17 cellular contexts compared by ENCODE assay signal in the genomic region with DNA sequence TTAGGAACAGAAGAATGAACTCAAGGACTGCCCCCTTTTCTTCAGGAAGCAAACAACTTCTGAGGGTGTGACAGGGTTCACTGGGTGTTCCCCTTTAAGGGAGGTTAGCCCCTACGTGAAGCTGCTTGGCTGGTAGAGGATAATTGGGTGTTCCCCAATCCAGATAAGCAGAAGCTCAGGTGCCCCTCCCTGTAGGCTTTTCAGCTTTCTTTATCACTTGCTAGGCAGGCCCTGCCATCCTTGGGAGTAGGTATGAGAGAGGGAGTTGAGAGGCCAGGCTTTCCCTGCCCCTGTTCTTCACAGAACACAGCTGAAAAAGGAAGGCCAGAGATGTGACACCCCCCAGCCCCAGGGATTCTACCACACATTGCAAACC. TPM values are rescaled to one million over a fixed set of nuclear protein-coding genes. Genes with fewer than 3 reads are reported as not detected.
DNase-seq lines count a peak whose midpoint lies in the region; ATAC-seq, FAIRE-seq and TF ChIP-seq lines count a peak whose summit lies in the region.
"Had no signal": no experiment of that assay in that cellular context is flagged by ENCODE, and none has a peak within 500 bp of the region (broad histone marks: within the 10 kb centered on the region; RNA-seq: fewer than 3 reads in every experiment).

No MANE protein-coding gene starts in this region.

- H3K36me3 ChIP-seq in IMR-90 (ENCODE audit: control insufficient read depth, insufficient read depth, low read length) (no peaks in the 10 kb centered on the region), astrocyte (ENCODE audit: insufficient read depth, low read length) (no peaks in the 10 kb centered on the region), smooth muscle cell (ENCODE audit: low read depth) (no peaks in the 10 kb centered on the region)
- no peaks in the 10 kb centered on the region for H3K36me3 ChIP-seq in CD4-positive, alpha-beta memory T cell (ENCODE audit: insufficient read depth, low read length)
- H3K36me3 ChIP-seq: gastrocnemius medialis, neural progenitor cell had no signal

- DNase-seq in IMR-90 (no peak), astrocyte (ENCODE audit: low read depth) (no peak), foreskin keratinocyte (peak in 1 of 2 donors; percentile 81), smooth muscle cell (lab: John Stamatoyannopoulos, UW; ENCODE audit: unreplicated experiment) (no peak), OCI-M2 (lab: John Stamatoyannopoulos, UW; ENCODE audit: unreplicated experiment) (no peak), HK-2 (ENCODE audit: unreplicated experiment) (no peak)
- no peak for DNase-seq in CD4-positive, alpha-beta memory T cell
- DNase-seq: activated CD4-positive, alpha-beta T cell treated with anti-CD3 and anti-CD28 coated beads for 4 hours; activated naive CD8-positive, alpha-beta T cell treated with anti-CD3 and anti-CD28 coated beads for 36 hours; body of pancreas; COR-L47; midbrain; NCI-H1436 treated with DMSO at 0.1 percent for 48 hours; testis had no signal

- intact Hi-C loops in IMR-90 (cut with micrococcal nuclease): loop anchor here (1.0 kb wide), 1 partner anchor 62 kb away; no protein-coding TSS in a partner anchor
- intact Hi-C loops in CD4-positive, alpha-beta memory T cell (cut with micrococcal nuclease): loop anchor here (10.0 kb wide), 1 partner anchor 88 kb away; the partner anchor contains the start of gene AMMECR1

- no peaks in the 10 kb centered on the region for H3K27me3 Mint-ChIP-seq in astrocyte (ENCODE audit: low read depth, unreplicated experiment)
- peaks cover 0 to 6% of the 10 kb centered on the region in 2 donors for H3K27me3 Mint-ChIP-seq in CD4-positive, alpha-beta memory T cell

- peak overlapping the region; percentile 22; the same call in 1 of the 2 replicates for H3K9ac ChIP-seq in IMR-90 (ENCODE audit: low read depth, low read length)
- peak overlapping the region; percentile 30 for H3K9ac ChIP-seq in astrocyte (ENCODE audit: low read length)
- H3K9ac ChIP-seq in smooth muscle cell (ENCODE audit: low read depth): peak overlapping the region; percentile 48
- H3K9ac ChIP-seq: neural progenitor cell had no signal

- H3F3A ChIP-seq in smooth muscle cell (ENCODE audit: low read depth): no peaks in the 10 kb centered on the region

- H4K8ac ChIP-seq in IMR-90 (ENCODE audit: low read depth in 2 of 2, low read length in 2 of 2): peak overlapping the region; percentile 27 to 81; a peak in 3 of 4 replicates

- H3K4me1 ChIP-seq in IMR-90 (ENCODE audit: control insufficient read depth, insufficient read depth, low read length) (peaks cover 6% of the 10 kb centered on the region), astrocyte (ENCODE audit: insufficient read depth, low read length) (peaks cover 22% of the 10 kb centered on the region), foreskin keratinocyte (peaks cover 23% of the 10 kb centered on the region), smooth muscle cell (ENCODE audit: low read depth) (peaks cover 4% of the 10 kb centered on the region)
- H3K4me1 ChIP-seq in CD4-positive, alpha-beta memory T cell (ENCODE audit: insufficient read depth, low read length): no peaks in the 10 kb centered on the region
- H3K4me1 ChIP-seq: body of pancreas, gastrocnemius medialis, neural progenitor cell had no signal

- peak overlapping the region; percentile 88 for H2BK120ac ChIP-seq in IMR-90 (ENCODE audit: low read depth, low read length)

- TF ChIP-seq CTCF in IMR-90 (conservative IDR thresholded peaks at IDR 0.05; ENCODE audit: low read depth, low read length): no peak
- no peak for TF ChIP-seq CTCF in astrocyte (IDR thresholded peaks at IDR 0.05; ENCODE audit: insufficient read depth, low read depth, low read length)
- TF ChIP-seq CTCF in foreskin keratinocyte (conservative IDR thresholded peaks at IDR 0.05): no peak
- TF ChIP-seq CTCF in smooth muscle cell (IDR thresholded peaks at IDR 0.05; ENCODE audit: borderline replicate concordance, insufficient read depth, poor library complexity, severe bottlenecking): no peak

- no peak overlapping the region for H3K4me2 ChIP-seq in IMR-90 (ENCODE audit: low read depth, low read length)
- H3K4me2 ChIP-seq in astrocyte (ENCODE audit: low read length): peak overlapping the region; percentile 48
- peak overlapping the region; percentile 35 for H3K4me2 ChIP-seq in smooth muscle cell
- H3K4me2 ChIP-seq: neural progenitor cell had no signal

- peaks cover 7% of the 10 kb centered on the region for H3K9me1 ChIP-seq in IMR-90 (ENCODE audit: insufficient read depth, low read length)

- peak overlapping the region; percentile 36; the same call in 1 of the 2 replicates for H3K56ac ChIP-seq in IMR-90 (ENCODE audit: extremely low read depth, insufficient read depth, low read length)

- H3K9me3 ChIP-seq in IMR-90 (ENCODE audit: control insufficient read depth, insufficient read depth, low read length): no peaks in the 10 kb centered on the region
- H3K9me3 ChIP-seq in astrocyte (ENCODE audit: insufficient read depth, low read depth, low read length): no peaks in the 10 kb centered on the region
- no peaks in the 10 kb centered on the region for H3K9me3 ChIP-seq in smooth muscle cell (replicated peaks; ENCODE audit: low read depth)
- H3K9me3 ChIP-seq in CD4-positive, alpha-beta memory T cell (ENCODE audit: control insufficient read depth in 1 of 2, low read length in 2 of 2): no peaks in the 10 kb centered on the region
- H3K9me3 ChIP-seq: body of pancreas, gastrocnemius medialis, testis had no signal

- H2BK20ac ChIP-seq in IMR-90 (ENCODE audit: low read depth, low read length): peak overlapping the region; percentile 90

- H2AFZ ChIP-seq in IMR-90 (replicated peaks; ENCODE audit: low read length, poor library complexity) (peak overlapping the region; percentile 91), astrocyte (ENCODE audit: low read depth, low read length) (peak overlapping the region; percentile 70), smooth muscle cell (ENCODE audit: low read depth) (no peak overlapping the region)
- H2AFZ ChIP-seq: neural progenitor cell had no signal

- H4K20me1 ChIP-seq in IMR-90 (ENCODE audit: insufficient read depth, low read length): no peaks in the 10 kb centered on the region
- H4K20me1 ChIP-seq in astrocyte (ENCODE audit: insufficient read depth, low read length): no peaks in the 10 kb centered on the region
- H4K20me1 ChIP-seq in smooth muscle cell (ENCODE audit: low read depth): no peaks in the 10 kb centered on the region

- ATAC-seq in IMR-90 (ENCODE audit: low read depth): peak; percentile 13; the same call in 1 of the 2 replicates
- peak; percentile 71 for ATAC-seq in foreskin keratinocyte
- ATAC-seq: body of pancreas had no signal

- BruUV-seq in IMR-90 (replicated peaks; lab: Mats Ljungman, UMichigan): no TSS peak

- H2BK15ac ChIP-seq in IMR-90 (ENCODE audit: low read depth, low read length): peak overlapping the region; percentile 91; the same call in 2 of the 3 replicates

- 0 out of 2 replicates have a peak overlapping the region, but pooled peaks have one; percentile 5 for H3K23ac ChIP-seq in IMR-90 (ENCODE audit: low read depth, low read length)

- H3K4me3 ChIP-seq in IMR-90 (ENCODE audit: insufficient read depth, low read depth, low read length): no peak overlapping the region
- H3K4me3 ChIP-seq in astrocyte (ENCODE audit: insufficient read depth, low read depth, low read length): no peak overlapping the region
- H3K4me3 ChIP-seq in smooth muscle cell: no peak overlapping the region
- H3K4me3 ChIP-seq in CD4-positive, alpha-beta memory T cell (ENCODE audit: low read length in 2 of 2): no peak overlapping the region
- H3K4me3 ChIP-seq: body of pancreas, coronary artery, gastrocnemius medialis, neural progenitor cell, testis had no signal

- in situ Hi-C loops in IMR-90 (cut with MboI; ENCODE audit: low sequenced_read_pairs): loop anchor here (25.0 kb wide), 2 partner anchors 491 to 691 kb away; no protein-coding TSS in a partner anchor

- H3K27me3 ChIP-seq in IMR-90 (ENCODE audit: control insufficient read depth, insufficient read depth, low read length) (no peaks in the 10 kb centered on the region; the same call in 1 of the 2 replicates), astrocyte (ENCODE audit: insufficient read depth, low read length) (no peaks in the 10 kb centered on the region), foreskin keratinocyte (no peaks in the 10 kb centered on the region), smooth muscle cell (ENCODE audit: low read depth) (no peaks in the 10 kb centered on the region)
- no peaks in the 10 kb centered on the region for H3K27me3 ChIP-seq in CD4-positive, alpha-beta memory T cell (ENCODE audit: insufficient read depth, low read length)
- H3K27me3 ChIP-seq: body of pancreas, neural progenitor cell, testis had no signal

- H2AK9ac ChIP-seq in IMR-90 (replicated peaks; ENCODE audit: low read depth, low read length, poor library complexity): peak overlapping the region; percentile 81

- POLR2A ChIA-PET in IMR-90 (lab: Charles Lee; ENCODE audit: unreplicated experiment): interaction anchor here (1.0 kb wide), 1 partner anchor 16 kb away, joined by 3 read pairs; no protein-coding TSS in a partner anchor
- POLR2A ChIA-PET in CD4-positive, alpha-beta memory T cell (lab: Charles Lee; ENCODE audit: partially characterized antibody): no interaction called here

- H4K91ac ChIP-seq in IMR-90 (ENCODE audit: insufficient read depth, low read depth, low read length): peak overlapping the region; percentile 94

- H2BK5ac ChIP-seq in IMR-90 (ENCODE audit: low read depth, low read length, poor library complexity, severe bottlenecking): peak overlapping the region; percentile 77

- no peaks in the 10 kb centered on the region for H3K9me3 Mint-ChIP-seq in astrocyte (ENCODE audit: unreplicated experiment)
- no peaks in the 10 kb centered on the region for H3K9me3 Mint-ChIP-seq in CD4-positive, alpha-beta memory T cell
- H3K9me3 Mint-ChIP-seq: activated naive CD8-positive, alpha-beta T cell treated with anti-CD3 and anti-CD28 coated beads for 36 hours; neural progenitor cell had no signal

- H3K4ac ChIP-seq in IMR-90 (ENCODE audit: low read depth, low read length): peak overlapping the region; percentile 88

- peaks cover 0 to 4% of the 10 kb centered on the region in 2 experiments; a peak in 1 of 4 replicates for H3K79me1 ChIP-seq in IMR-90 (ENCODE audit: low read depth in 1 of 2, low read length in 2 of 2)

- no peaks in the 10 kb centered on the region for H3K79me2 ChIP-seq in astrocyte (ENCODE audit: insufficient read depth, low read length)
- no peaks in the 10 kb centered on the region for H3K79me2 ChIP-seq in smooth muscle cell (ENCODE audit: low read depth)

- peak overlapping the region; percentile 37; the same call in 1 of the 2 replicates for H3K18ac ChIP-seq in IMR-90 (ENCODE audit: low read depth, low read length)

- TF ChIP-seq POLR2A in IMR-90 (IDR thresholded peaks at IDR 0.05; ENCODE audit: low read depth, low read length): no peak

- peak overlapping the region; percentile 4; the same call in 1 of the 2 replicates for H4K5ac ChIP-seq in IMR-90 (ENCODE audit: low read depth, low read length)

- H3K14ac ChIP-seq in IMR-90 (replicated peaks; ENCODE audit: low read depth, low read length): peak overlapping the region; percentile 88; the same call in 1 of the 2 replicates

- H3K4me3 Mint-ChIP-seq in astrocyte (ENCODE audit: unreplicated experiment): no peak overlapping the region
- no peak overlapping the region for H3K4me3 Mint-ChIP-seq in CD4-positive, alpha-beta memory T cell
- H3K4me3 Mint-ChIP-seq: activated naive CD8-positive, alpha-beta T cell treated with anti-CD3 and anti-CD28 coated beads for 36 hours; neural progenitor cell had no signal

- H3K36me3 Mint-ChIP-seq in astrocyte (ENCODE audit: low read depth, unreplicated experiment): no peaks in the 10 kb centered on the region
- no peaks in the 10 kb centered on the region for H3K36me3 Mint-ChIP-seq in CD4-positive, alpha-beta memory T cell
- H3K36me3 Mint-ChIP-seq: activated naive CD8-positive, alpha-beta T cell treated with anti-CD3 and anti-CD28 coated beads for 36 hours; neural progenitor cell had no signal

- FAIRE-seq in astrocyte (lab: Jason Lieb, UNC): no peak

- peaks cover 14% of the 10 kb centered on the region for H3K4me1 Mint-ChIP-seq in astrocyte (ENCODE audit: low read depth, unreplicated experiment)
- H3K4me1 Mint-ChIP-seq in CD4-positive, alpha-beta memory T cell: peaks cover 0 to 1% (median 0%) of the 10 kb centered on the region in 4 donors
- H3K4me1 Mint-ChIP-seq: activated naive CD8-positive, alpha-beta T cell treated with anti-CD3 and anti-CD28 coated beads for 36 hours had no signal

- peak overlapping the region; percentile 86 for H3K27ac Mint-ChIP-seq in astrocyte (ENCODE audit: unreplicated experiment)
- H3K27ac Mint-ChIP-seq in CD4-positive, alpha-beta memory T cell: no peak overlapping the region
- H3K27ac Mint-ChIP-seq: activated naive CD8-positive, alpha-beta T cell treated with anti-CD3 and anti-CD28 coated beads for 36 hours; neural progenitor cell had no signal

- peak overlapping the region; percentile 32 for H3K27ac ChIP-seq in IMR-90 (ENCODE audit: insufficient read depth, low read length)
- H3K27ac ChIP-seq in astrocyte (ENCODE audit: low read depth, low read length): peak overlapping the region; percentile 50
- peak overlapping the region; percentile 83 for H3K27ac ChIP-seq in foreskin keratinocyte
- H3K27ac ChIP-seq in smooth muscle cell (ENCODE audit: low read depth): peak overlapping the region; percentile 79
- no peak overlapping the region for H3K27ac ChIP-seq in CD4-positive, alpha-beta memory T cell (ENCODE audit: low read depth, low read length)
- H3K27ac ChIP-seq: body of pancreas, coronary artery, gastrocnemius medialis, neural progenitor cell, testis had no signal

- no CpG with 5 or more reads among the region's 1 CpG for WGBS in IMR-90 (ENCODE audit: extremely low coverage in 2 of 2, insufficient read length in 1 of 2), 2 experiments
- WGBS in smooth muscle cell (ENCODE audit: low lambda C conversion rate): 54% methylated on average over 1 of the region's 1 CpG

- H2AK5ac ChIP-seq in IMR-90 (ENCODE audit: low read depth, low read length): peak overlapping the region; percentile 90

- dilution Hi-C loops in IMR-90 (cut with HindIII; ENCODE audit: low sequenced_read_pairs, unreplicated experiment): no loop called here

- no peak for TF ChIP-seq RAD21 in IMR-90 (IDR thresholded peaks at IDR 0.05; ENCODE audit: low read length)

- CTCF ChIA-PET in IMR-90 (lab: Yijun Ruan, JAX): interaction anchor here (0.8 kb wide), 1 partner anchor 193 kb away, joined by 5 read pairs; no protein-coding TSS in a partner anchor
- CTCF ChIA-PET in CD4-positive, alpha-beta memory T cell (lab: Charles Lee; ENCODE audit: partially characterized antibody): interaction anchor here (0.8 to 5.3 kb wide), 9 partner anchors 9 to 256 kb away, joined by 3 to 56 read pairs (median 4); no protein-coding TSS in a partner anchor

RNA-seq across cellular contexts. Expression of gene RTL9, which starts 44.2 kb away (rescaled TPM):
- total RNA-seq in IMR-90 (2012; rRNA removed) (0.56 and 0.90 TPM in 2 replicates), astrocyte (0.91 and 0.94 TPM in 2 replicates), foreskin keratinocyte (0.07 and 0.11 TPM in 2 replicates), smooth muscle cell (0.18 and 0.49 TPM in 2 replicates)
- polyA plus RNA-seq in IMR-90 (2012; rRNA removed) (0.26 and 0.30 TPM in 2 replicates), foreskin keratinocyte (0.03 TPM in 2 replicates), smooth muscle cell (0.21 TPM in 1 of 2 replicates, not detected in the other)
- polyA plus RNA-seq in IMR-90 (2012; cell fraction: cytosol; rRNA removed): 0.13 and 0.15 TPM in 2 replicates
- polyA plus RNA-seq in IMR-90 (2012; cell fraction: nucleus; rRNA removed; ENCODE audit: low replicate concordance): 0.29 and 0.42 TPM in 2 replicates
- not detected for total RNA-seq in CD4-positive, alpha-beta memory T cell
- polyA plus RNA-seq in CD4-positive, alpha-beta memory T cell: not detected
- total RNA-seq: activated naive CD8-positive, alpha-beta T cell treated with anti-CD3 and anti-CD28 coated beads for 36 hours; body of pancreas had no signal
